Comparison of ENCODE assay signal across 24 cellular contexts in the genomic region with DNA sequence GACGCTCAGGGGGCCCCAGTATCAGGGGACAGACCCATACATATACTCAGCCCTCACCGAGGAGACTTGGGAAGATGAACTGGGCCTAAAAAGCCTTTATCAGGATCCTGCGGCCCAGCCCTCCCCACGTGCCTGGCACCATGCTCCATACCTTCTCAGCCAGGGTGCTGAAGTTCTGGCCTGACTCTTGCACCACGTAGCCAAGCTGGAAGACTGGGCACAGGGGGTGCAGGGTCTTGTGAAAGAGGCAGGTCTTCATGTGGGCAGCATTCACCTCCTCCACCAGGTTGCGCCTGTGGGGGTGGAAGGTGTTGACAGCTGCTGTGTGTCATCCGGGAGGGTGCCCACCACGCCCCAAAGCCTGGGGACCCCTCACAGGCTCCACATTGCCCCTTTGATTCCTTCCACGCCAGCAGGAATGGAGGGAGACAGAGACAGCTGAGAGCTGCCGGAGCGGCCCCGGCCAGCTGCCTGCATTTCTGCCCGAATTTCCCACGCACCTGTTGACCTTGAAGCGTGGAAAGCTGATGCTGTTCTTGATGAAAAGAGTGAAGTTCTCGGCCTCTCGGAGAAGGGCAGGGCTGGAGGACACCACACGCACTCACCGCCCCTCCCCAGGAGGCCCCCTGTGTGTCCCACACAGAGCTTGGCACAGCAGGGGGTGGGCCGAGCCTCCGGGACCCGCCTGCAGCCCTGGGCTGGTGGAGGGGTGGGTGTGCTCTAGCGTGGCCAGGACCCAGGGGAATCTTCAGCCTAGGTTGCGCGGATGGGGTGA. TPM values are rescaled to one million over a fixed set of nuclear protein-coding genes. Genes with fewer than 3 reads are reported as not detected.
"Had no signal": no experiment of that assay in that cellular context is flagged by ENCODE, and none has a peak within 500 bp of the region (broad histone marks: within the 10 kb centered on the region; RNA-seq: fewer than 3 reads in every experiment).

No MANE protein-coding gene starts in this region.

- H3K27ac ChIP-seq: foreskin keratinocyte, lower lobe of right lung, prostate gland, right atrium auricular region, thoracic aorta, upper lobe of left lung had no signal

- H3K9me3 Mint-ChIP-seq: activated CD4-positive, alpha-beta memory T cell treated with anti-CD3 and anti-CD28 coated beads for 36 hours; activated naive CD8-positive, alpha-beta T cell treated with anti-CD3 and anti-CD28 coated beads, Interleukin-2, amount 10 ng/mL, durations not matched to agents 7 days and 5 days; activated T-helper 17 cell treated with anti-CD3 and anti-CD28 coated beads, Interleukin-2, amount 50 U/mL, for 72 hours; endodermal cell; nephron had no signal

- H3K27ac Mint-ChIP-seq: activated CD4-positive, alpha-beta memory T cell treated with anti-CD3 and anti-CD28 coated beads for 36 hours; activated CD8-positive, alpha-beta memory T cell treated with anti-CD3 and anti-CD28 coated beads, Interleukin-2, amount 10 ng/mL, durations not matched to agents 7 days and 5 days; activated naive CD8-positive, alpha-beta T cell treated with anti-CD3 and anti-CD28 coated beads, Interleukin-2, amount 10 ng/mL, durations not matched to agents 7 days and 5 days; activated T-helper 17 cell treated with anti-CD3 and anti-CD28 coated beads, Interleukin-2, amount 50 U/mL, for 72 hours; endodermal cell; nephron had no signal

- H3K27me3 ChIP-seq: foreskin keratinocyte, right atrium auricular region, upper lobe of left lung had no signal

- H3K9me3 ChIP-seq: lower lobe of right lung, prostate gland, right atrium auricular region, thoracic aorta, upper lobe of left lung had no signal

- H3K4me1 ChIP-seq: foreskin keratinocyte, lower lobe of right lung, prostate gland had no signal

- H3K36me3 ChIP-seq: lower lobe of right lung, prostate gland, right atrium auricular region, thoracic aorta, upper lobe of left lung had no signal

- H3K36me3 Mint-ChIP-seq: activated CD4-positive, alpha-beta memory T cell treated with anti-CD3 and anti-CD28 coated beads for 36 hours; activated CD8-positive, alpha-beta memory T cell treated with anti-CD3 and anti-CD28 coated beads, Interleukin-2, amount 10 ng/mL, durations not matched to agents 7 days and 5 days; activated naive CD8-positive, alpha-beta T cell treated with anti-CD3 and anti-CD28 coated beads, Interleukin-2, amount 10 ng/mL, durations not matched to agents 7 days and 5 days had no signal

- DNase-seq: activated CD4-positive, alpha-beta memory T cell treated with anti-CD3 and anti-CD28 coated beads for 36 hours; activated CD4-positive, alpha-beta T cell treated with anti-CD3 and anti-CD28 coated beads for 4 hours; activated CD8-positive, alpha-beta memory T cell treated with anti-CD3 and anti-CD28 coated beads, Interleukin-2, amount 10 ng/mL, durations not matched to agents 7 days and 5 days; activated naive CD4-positive, alpha-beta T cell; activated naive CD8-positive, alpha-beta T cell treated with anti-CD3 and anti-CD28 coated beads, Interleukin-2, amount 10 ng/mL, durations not matched to agents 7 days and 5 days; amygdala; central memory CD4-positive, alpha-beta T cell; foreskin keratinocyte; hypothalamus; islet precursor cell; lower lobe of right lung; occipital lobe; stimulated activated CD4-positive, alpha-beta T cell treated with anti-CD3 and anti-CD28 coated beads, Interleukin-2, amount 100 ng/mL, for 24 hours; upper lobe of left lung had no signal

- FAIRE-seq: colon, TTC549 had no signal

- ATAC-seq: activated CD8-positive, alpha-beta memory T cell treated with anti-CD3 and anti-CD28 coated beads, Interleukin-2, amount 10 ng/mL, durations not matched to agents 7 days and 5 days; activated T-helper 17 cell treated with anti-CD3 and anti-CD28 coated beads, Interleukin-2, amount 50 U/mL, for 72 hours; foreskin keratinocyte; lower lobe of right lung had no signal

- H3K4me1 Mint-ChIP-seq: activated CD8-positive, alpha-beta memory T cell treated with anti-CD3 and anti-CD28 coated beads, Interleukin-2, amount 10 ng/mL, durations not matched to agents 7 days and 5 days; activated naive CD8-positive, alpha-beta T cell treated with anti-CD3 and anti-CD28 coated beads, Interleukin-2, amount 10 ng/mL, durations not matched to agents 7 days and 5 days; activated T-helper 17 cell treated with anti-CD3 and anti-CD28 coated beads, Interleukin-2, amount 50 U/mL, for 72 hours had no signal

- H3K27me3 Mint-ChIP-seq: activated CD4-positive, alpha-beta memory T cell treated with anti-CD3 and anti-CD28 coated beads for 36 hours; activated CD8-positive, alpha-beta memory T cell treated with anti-CD3 and anti-CD28 coated beads, Interleukin-2, amount 10 ng/mL, durations not matched to agents 7 days and 5 days; activated T-helper 17 cell treated with anti-CD3 and anti-CD28 coated beads, Interleukin-2, amount 50 U/mL, for 72 hours had no signal

- H3K4me3 ChIP-seq: lower lobe of right lung, prostate gland, right atrium auricular region, thoracic aorta, upper lobe of left lung had no signal

- H3K4me3 Mint-ChIP-seq: activated CD4-positive, alpha-beta memory T cell treated with anti-CD3 and anti-CD28 coated beads for 36 hours; activated CD8-positive, alpha-beta memory T cell treated with anti-CD3 and anti-CD28 coated beads, Interleukin-2, amount 10 ng/mL, durations not matched to agents 7 days and 5 days; activated naive CD8-positive, alpha-beta T cell treated with anti-CD3 and anti-CD28 coated beads, Interleukin-2, amount 10 ng/mL, durations not matched to agents 7 days and 5 days; activated T-helper 17 cell treated with anti-CD3 and anti-CD28 coated beads, Interleukin-2, amount 50 U/mL, for 72 hours; endodermal cell; nephron had no signal

RNA-seq across cellular contexts. Expression of a gene that starts 13.0 kb away (rescaled TPM):
- total RNA-seq: endodermal cell, epithelial cell of proximal tubule, foreskin keratinocyte, occipital lobe had no signal
- polyA plus RNA-seq: fibroblast of lung, foreskin keratinocyte had no signal
